Comparison of ENCODE assay signal across 12 cellular contexts in genomic region chr2:112880696-112881095, GRCh38. TPM values are rescaled to one million over a fixed set of nuclear protein-coding genes. Genes with fewer than 3 reads are reported as not detected.
A peak's percentile ranks its signal among the peaks of the same experiment; 100 is the strongest.
DNase-seq lines count a peak whose midpoint lies in the region; ATAC-seq and TF ChIP-seq lines count a peak whose summit lies in the region.
"Had no signal": no experiment of that assay in that cellular context is flagged by ENCODE, and none has a peak within 500 bp of the region (broad histone marks: within the 10 kb centered on the region; RNA-seq: fewer than 3 reads in every experiment).

No MANE protein-coding gene starts in this region.

- H3K4me1 ChIP-seq in IMR-90 (ENCODE audit: control insufficient read depth, insufficient read depth, low read length): peaks cover 14% of the 10 kb centered on the region
- H3K4me1 ChIP-seq in osteoblast (ENCODE audit: insufficient read depth, low read length): peaks cover 38% of the 10 kb centered on the region
- H3K4me1 ChIP-seq in tibial nerve: no peaks in the 10 kb centered on the region
- H3K4me1 ChIP-seq: gastrocnemius medialis, left ventricle myocardium inferior had no signal

- ATAC-seq in GM18861 (IDR thresholded peaks at IDR 0.05; ENCODE audit: unreplicated experiment) (peak; percentile 33), IMR-90 (ENCODE audit: low read depth) (no peak)
- ATAC-seq: gastrocnemius medialis had no signal

- H3K14ac ChIP-seq in IMR-90 (replicated peaks; ENCODE audit: low read depth, low read length): peak overlapping the region; percentile 90

- TF ChIP-seq POLR2A in IMR-90 (IDR thresholded peaks at IDR 0.05; ENCODE audit: low read depth, low read length): no peak
- TF ChIP-seq POLR2A in tibial nerve (IDR thresholded peaks at IDR 0.05): no peak

- H3K9me3 ChIP-seq in IMR-90 (ENCODE audit: control insufficient read depth, insufficient read depth, low read length) (no peaks in the 10 kb centered on the region), osteoblast (ENCODE audit: low read depth, low read length) (no peaks in the 10 kb centered on the region), tibial nerve (no peaks in the 10 kb centered on the region)
- H3K9me3 ChIP-seq: gastrocnemius medialis, left ventricle myocardium inferior had no signal

- H3K36me3 ChIP-seq in IMR-90 (ENCODE audit: control insufficient read depth, insufficient read depth, low read length) (no peaks in the 10 kb centered on the region), brain microvascular endothelial cell (replicated peaks) (no peaks in the 10 kb centered on the region), osteoblast (ENCODE audit: insufficient read depth, low read length) (no peaks in the 10 kb centered on the region), tibial nerve (no peaks in the 10 kb centered on the region)
- H3K36me3 ChIP-seq: gastrocnemius medialis, left ventricle myocardium inferior had no signal

- peak overlapping the region; percentile 90 for H4K91ac ChIP-seq in IMR-90 (ENCODE audit: insufficient read depth, low read depth, low read length)

- peak overlapping the region; percentile 73 for H3K56ac ChIP-seq in IMR-90 (ENCODE audit: extremely low read depth, insufficient read depth, low read length)

- H4K8ac ChIP-seq in IMR-90 (ENCODE audit: low read depth in 2 of 2, low read length in 2 of 2): peak overlapping the region; percentile 79 to 87

- no peaks in the 10 kb centered on the region for H3K79me2 ChIP-seq in osteoblast (ENCODE audit: insufficient read depth, low read length)

- H3K27me3 ChIP-seq in IMR-90 (ENCODE audit: control insufficient read depth, insufficient read depth, low read length) (no peaks in the 10 kb centered on the region), brain microvascular endothelial cell (replicated peaks) (no peaks in the 10 kb centered on the region), osteoblast (ENCODE audit: insufficient read depth, low read length) (no peaks in the 10 kb centered on the region), tibial nerve (no peaks in the 10 kb centered on the region)
- H3K27me3 ChIP-seq: gastrocnemius medialis had no signal

- WGBS in IMR-90 (ENCODE audit: extremely low coverage in 2 of 2, insufficient read length in 1 of 2), 2 experiments: 68% methylated on average over 2 of the region's 7 CpGs; no CpG with 5 or more reads in 1 of the 2 experiments
- WGBS in tibial nerve, 2 donors: 39 to 48% methylated on average over 7 of the region's 7 CpGs

- peak overlapping the region; percentile 91 for H2BK15ac ChIP-seq in IMR-90 (ENCODE audit: low read depth, low read length)

- H3K9me1 ChIP-seq in IMR-90 (ENCODE audit: insufficient read depth, low read length): peaks cover 22% of the 10 kb centered on the region

- peak overlapping the region; percentile 95 for H2BK5ac ChIP-seq in IMR-90 (ENCODE audit: low read depth, low read length, poor library complexity, severe bottlenecking)

- H3K27ac ChIP-seq in IMR-90 (ENCODE audit: insufficient read depth, low read length) (peak overlapping the region; percentile 73), brain microvascular endothelial cell (peak overlapping the region; percentile 99), osteoblast (ENCODE audit: low read depth, low read length) (peak overlapping the region; percentile 90), tibial nerve (no peak overlapping the region)
- H3K27ac ChIP-seq: gastrocnemius medialis, left ventricle myocardium inferior had no signal

- H3K4me3 ChIP-seq in IMR-90 (ENCODE audit: insufficient read depth, low read depth, low read length) (no peak overlapping the region), brain microvascular endothelial cell (ENCODE audit: low read depth, low read length) (no peak overlapping the region), osteoblast (ENCODE audit: insufficient read depth, low read length) (no peak overlapping the region), tibial nerve (no peak overlapping the region)
- H3K4me3 ChIP-seq: gastrocnemius medialis, left ventricle myocardium inferior had no signal

- H3K4ac ChIP-seq in IMR-90 (ENCODE audit: low read depth, low read length): peak overlapping the region; percentile 94

- CTCF ChIA-PET in IMR-90 (lab: Yijun Ruan, JAX): interaction anchor here (1.0 to 1.4 kb wide), 2 partner anchors 66 to 131 kb away, joined by 4 to 6 read pairs; no protein-coding TSS in a partner anchor

- intact Hi-C loops in IMR-90 (cut with micrococcal nuclease): loop anchor here (5.0 kb wide), 1 partner anchor 118 kb away; the partner anchor contains the start of gene CKAP2L

- no peak for TF ChIP-seq EP300 in tibial nerve (IDR thresholded peaks at IDR 0.05)

- H3K23ac ChIP-seq in IMR-90 (ENCODE audit: low read depth, low read length): peak overlapping the region; percentile 69

- H2AK9ac ChIP-seq in IMR-90 (replicated peaks; ENCODE audit: low read depth, low read length, poor library complexity): peak overlapping the region; percentile 65

- no TSS peak for BruUV-seq in IMR-90 (replicated peaks; lab: Mats Ljungman, UMichigan)

- no peak overlapping the region for H3K9ac ChIP-seq in IMR-90 (ENCODE audit: low read depth, low read length)

- POLR2A ChIA-PET in IMR-90 (lab: Charles Lee; ENCODE audit: unreplicated experiment): no interaction called here

- peak overlapping the region; percentile 56 for H4K5ac ChIP-seq in IMR-90 (ENCODE audit: low read depth, low read length)

- H2AK5ac ChIP-seq in IMR-90 (ENCODE audit: low read depth, low read length): peak overlapping the region; percentile 96

- H3K18ac ChIP-seq in IMR-90 (ENCODE audit: low read depth, low read length): peak overlapping the region; percentile 93

- H2BK20ac ChIP-seq in IMR-90 (ENCODE audit: low read depth, low read length): peak overlapping the region; percentile 92

- H3K4me2 ChIP-seq in IMR-90 (ENCODE audit: low read depth, low read length) (no peak overlapping the region), osteoblast (ENCODE audit: insufficient read depth, low read length) (peak overlapping the region; percentile 3)

- TF ChIP-seq RAD21 in IMR-90 (IDR thresholded peaks at IDR 0.05; ENCODE audit: low read length): no peak

- peak; percentile 16 for DNase-seq in IMR-90
- DNase-seq in brain microvascular endothelial cell: peak; percentile 45
- no peak for DNase-seq in osteoblast (ENCODE audit: insufficient read length, low spot score, missing footprints)
- no peak for DNase-seq in effector CD8-positive, alpha-beta T cell (lab: John Stamatoyannopoulos, UW)
- DNase-seq in activated CD4-positive, CD25-positive, alpha-beta regulatory T cell (lab: John Stamatoyannopoulos, UW): no peak
- DNase-seq in tibial nerve (ENCODE audit: low spot score in 2 of 2): no peak
- DNase-seq: left ventricle myocardium inferior, NCI-H1092 treated with DMSO at 0.1 percent for 48 hours had no signal

- H4K20me1 ChIP-seq in IMR-90 (ENCODE audit: insufficient read depth, low read length): no peaks in the 10 kb centered on the region
- H4K20me1 ChIP-seq in osteoblast (ENCODE audit: insufficient read depth, low read length): no peaks in the 10 kb centered on the region

- in situ Hi-C loops in IMR-90 (cut with MboI; ENCODE audit: low sequenced_read_pairs) (no loop called here), brain microvascular endothelial cell (cut with HindIII; ENCODE audit: low pct_ligation_motif_present, low sequenced_read_pairs) (no loop called here)

- peak overlapping the region; percentile 93 for H2BK120ac ChIP-seq in IMR-90 (ENCODE audit: low read depth, low read length)

- H3K79me1 ChIP-seq in IMR-90 (ENCODE audit: low read depth in 1 of 2, low read length in 2 of 2): peaks cover 0 to 3% of the 10 kb centered on the region in 2 experiments; a peak in 2 of 4 replicates

- dilution Hi-C loops in IMR-90 (cut with HindIII; ENCODE audit: low sequenced_read_pairs, unreplicated experiment): no loop called here

- no peak for TF ChIP-seq CTCF in IMR-90 (conservative IDR thresholded peaks at IDR 0.05; ENCODE audit: low read depth, low read length)
- TF ChIP-seq CTCF in brain microvascular endothelial cell (IDR thresholded peaks at IDR 0.05; ENCODE audit: low read depth, low read length, missing control alignments): peak; percentile 1
- TF ChIP-seq CTCF in osteoblast (IDR thresholded peaks at IDR 0.05; ENCODE audit: extremely low read depth, low read depth, low read length): no peak
- TF ChIP-seq CTCF in tibial nerve (IDR thresholded peaks at IDR 0.05): no peak

- peak overlapping the region; percentile 84 for H2AFZ ChIP-seq in IMR-90 (replicated peaks; ENCODE audit: low read length, poor library complexity)
- H2AFZ ChIP-seq in osteoblast (ENCODE audit: low read length): peak overlapping the region; percentile 52

TF ChIP-seq in IMR-90, 13 proteins besides CTCF, POLR2A, EP300 and RAD21 (continues in another document):
- TF ChIP-seq ELK1 (IDR thresholded peaks at IDR 0.05; ENCODE audit: borderline replicate concordance, low read depth, low read length) (no peak), MAZ (IDR thresholded peaks at IDR 0.05; ENCODE audit: borderline replicate concordance, low read depth, low read length) (no peak), FOS (IDR thresholded peaks at IDR 0.05; ENCODE audit: low read depth, low read length) (no peak), MAFK (IDR thresholded peaks at IDR 0.05; ENCODE audit: low read depth, low read length) (no peak), BHLHE40 (IDR thresholded peaks at IDR 0.05; ENCODE audit: low read depth, low read length) (no peak), CEBPB (IDR thresholded peaks at IDR 0.05; ENCODE audit: low read depth, low read length) (no peak), MXI1 (IDR thresholded peaks at IDR 0.05; ENCODE audit: borderline replicate concordance, low read depth, low read length) (no peak), RFX5 (IDR thresholded peaks at IDR 0.05; ENCODE audit: low read depth, low read length) (no peak)

RNA-seq across cellular contexts. Expression of gene IL37, which starts 30.3 kb away (rescaled TPM):
- total RNA-seq in IMR-90 (2012; rRNA removed): not detected in 2 replicates
- 0.15 TPM in 1 of 2 replicates, not detected in the other for polyA plus RNA-seq in IMR-90 (2012; rRNA removed)
- polyA plus RNA-seq in IMR-90 (2012; cell fraction: cytosol; rRNA removed): not detected in 2 replicates
- 0.21 and 0.85 TPM in 2 replicates for polyA plus RNA-seq in IMR-90 (2012; cell fraction: nucleus; rRNA removed; ENCODE audit: low replicate concordance)
- not detected in 2 replicates for total RNA-seq in osteoblast
- total RNA-seq in tibial nerve: not detected
- total RNA-seq: cardiac septum, gastrocnemius medialis, left ventricle myocardium inferior, omental fat pad had no signal

RNA-seq across cellular contexts. Expression of gene IL1B, which starts 44.1 kb away (rescaled TPM):
- total RNA-seq in IMR-90 (2012; rRNA removed) (3.0 and 3.6 TPM in 2 replicates), osteoblast (0.36 TPM in 1 of 2 replicates, not detected in the other), tibial nerve (1 to 10 TPM in 1 of 4 donors, under 1 TPM in 2, not detected in 1; 0.22 to 2.7 (median 0.39) TPM)
- 3.2 and 4.4 TPM in 2 replicates for polyA plus RNA-seq in IMR-90 (2012; rRNA removed)
- 5.7 and 5.9 TPM in 2 replicates for polyA plus RNA-seq in IMR-90 (2012; cell fraction: cytosol; rRNA removed)
- polyA plus RNA-seq in IMR-90 (2012; cell fraction: nucleus; rRNA removed; ENCODE audit: low replicate concordance): 5.4 and 17.9 TPM in 2 replicates
- total RNA-seq: gastrocnemius medialis had no signal

Comparison
In these comparisons a context has a peak if more than half of its experiments do, and no peak if none do; other contexts are left out.
1. DNase-seq: peak in IMR-90 (single experiment) and brain microvascular endothelial cell (single experiment); none in osteoblast (single experiment), effector CD8-positive, alpha-beta T cell (single experiment), activated CD4-positive, CD25-positive, alpha-beta regulatory T cell (0 of 4) and tibial nerve (0 of 2).
2. H3K27ac ChIP-seq: peak in IMR-90 (single experiment), brain microvascular endothelial cell (single experiment) and osteoblast (single experiment); none in tibial nerve (0 of 4).